ENCODE assay signal across 11 cellular contexts in the genomic region with DNA sequence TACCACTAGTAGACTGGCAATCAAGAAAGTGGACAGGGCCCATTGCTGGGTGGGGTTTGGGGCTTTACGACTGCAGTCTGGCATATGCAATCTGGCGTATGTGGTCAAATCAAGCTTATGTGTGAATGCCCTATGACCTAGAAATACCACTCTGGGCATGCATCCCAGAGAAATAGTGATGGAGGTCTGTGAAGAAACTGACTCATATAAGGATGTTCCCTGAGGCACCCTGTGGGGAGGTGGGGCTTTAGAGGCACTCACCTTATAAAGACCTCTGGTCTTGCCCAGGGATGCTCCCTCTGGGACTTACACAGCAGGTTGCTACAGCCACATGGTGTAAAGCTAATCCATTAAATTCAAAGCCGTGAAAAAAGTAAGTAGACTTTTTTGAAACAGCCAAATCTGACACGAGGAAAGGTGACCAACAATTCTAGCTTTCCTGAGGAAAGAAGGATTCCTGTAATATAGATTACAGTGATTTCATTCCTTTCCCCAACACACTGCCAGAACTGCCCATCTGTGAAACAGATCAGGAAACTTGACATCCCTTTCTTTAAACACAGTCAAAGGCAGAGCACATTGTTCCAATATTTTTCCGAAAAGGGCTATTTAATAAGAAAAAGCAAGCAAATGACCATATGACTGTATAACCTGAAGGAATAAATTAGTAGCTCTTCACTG. TPM values are rescaled to one million over a fixed set of nuclear protein-coding genes. Genes with fewer than 3 reads are reported as not detected.
DNase-seq lines count a peak whose midpoint lies in the region; ATAC-seq and TF ChIP-seq lines count a peak whose summit lies in the region.
"Had no signal": no experiment of that assay in that cellular context is flagged by ENCODE, and none has a peak within 500 bp of the region (broad histone marks: within the 10 kb centered on the region; RNA-seq: fewer than 3 reads in every experiment).

No MANE protein-coding gene starts in this region.

- H3K27me3 Mint-ChIP-seq in activated T-helper 1 cell treated with anti-CD3 and anti-CD28 coated beads, Interleukin-12 subunit alpha, Interleukin-12 subunit beta, Interleukin-2, Interleukin-4 antibody, amounts not matched to agents 30 ng/mL and 10 ng/mL and 1 ng/mL, durations not matched to agents 14 hours and 24 hours and 36 hours (ENCODE audit: insufficient read depth) = no peaks in the 10 kb centered on the region

- no peak overlapping the region for H3K4me3 Mint-ChIP-seq in activated T-helper 1 cell treated with anti-CD3 and anti-CD28 coated beads, Interleukin-12 subunit alpha, Interleukin-12 subunit beta, Interleukin-2, Interleukin-4 antibody, amounts not matched to agents 30 ng/mL and 10 ng/mL and 1 ng/mL, durations not matched to agents 14 hours and 24 hours and 36 hours

- no peaks in the 10 kb centered on the region for H3K9me3 Mint-ChIP-seq in activated T-helper 1 cell treated with anti-CD3 and anti-CD28 coated beads, Interleukin-12 subunit alpha, Interleukin-12 subunit beta, Interleukin-2, Interleukin-4 antibody, amounts not matched to agents 30 ng/mL and 10 ng/mL and 1 ng/mL, durations not matched to agents 14 hours and 24 hours and 36 hours

- H3K27ac ChIP-seq in body of pancreas = no peak overlapping the region

- no peaks in the 10 kb centered on the region for H3K27me3 ChIP-seq in body of pancreas

- H3K36me3 Mint-ChIP-seq in activated T-helper 1 cell treated with anti-CD3 and anti-CD28 coated beads, Interleukin-12 subunit alpha, Interleukin-12 subunit beta, Interleukin-2, Interleukin-4 antibody, amounts not matched to agents 30 ng/mL and 10 ng/mL and 1 ng/mL, durations not matched to agents 14 hours and 24 hours and 36 hours (ENCODE audit: low read depth) = peaks cover 17% of the 10 kb centered on the region

- 88 to 91% methylated on average over 5 of the region's 5 CpGs for WGBS in body of pancreas, 2 donors

- H3K27ac Mint-ChIP-seq in activated T-helper 1 cell treated with anti-CD3 and anti-CD28 coated beads, Interleukin-12 subunit alpha, Interleukin-12 subunit beta, Interleukin-2, Interleukin-4 antibody, amounts not matched to agents 30 ng/mL and 10 ng/mL and 1 ng/mL, durations not matched to agents 14 hours and 24 hours and 36 hours = no peak overlapping the region

- no peak overlapping the region for H3K4me3 ChIP-seq in body of pancreas

- no peaks in the 10 kb centered on the region for H3K9me3 ChIP-seq in body of pancreas
- H3K9me3 ChIP-seq: Caco-2 had no signal

- no peaks in the 10 kb centered on the region for H3K4me1 ChIP-seq in body of pancreas
- H3K4me1 ChIP-seq: Caco-2 had no signal

- TF ChIP-seq POLR2A in body of pancreas (IDR thresholded peaks at IDR 0.05) = no peak

- intact Hi-C loops in body of pancreas (cut with DNase I) = no loop called here
- intact Hi-C loops in activated T-helper 1 cell treated with anti-CD3 and anti-CD28 coated beads, Interleukin-12 subunit alpha, Interleukin-12 subunit beta, Interleukin-2, Interleukin-4 antibody, amounts not matched to agents 30 ng/mL and 10 ng/mL and 1 ng/mL, durations not matched to agents 14 hours and 24 hours and 36 hours (cut with micrococcal nuclease) = no loop called here

- no peaks in the 10 kb centered on the region for H3K36me3 ChIP-seq in body of pancreas (replicated peaks in 1 of 2; ENCODE audit: insufficient read depth in 1 of 2, low read depth in 2 of 2)

- TF ChIP-seq CTCF in omental fat pad (IDR thresholded peaks at IDR 0.05) = no peak
- TF ChIP-seq CTCF in body of pancreas (IDR thresholded peaks at IDR 0.05) = no peak

- H3K4me1 Mint-ChIP-seq in activated T-helper 1 cell treated with anti-CD3 and anti-CD28 coated beads, Interleukin-12 subunit alpha, Interleukin-12 subunit beta, Interleukin-2, Interleukin-4 antibody, amounts not matched to agents 30 ng/mL and 10 ng/mL and 1 ng/mL, durations not matched to agents 14 hours and 24 hours and 36 hours (ENCODE audit: low read depth) = peaks cover 29% of the 10 kb centered on the region

- ATAC-seq in omental fat pad (ENCODE audit: low FRiP score) = peak; percentile 51
- ATAC-seq in GM18511 (IDR thresholded peaks at IDR 0.05; ENCODE audit: unreplicated experiment) = no peak
- ATAC-seq in body of pancreas = no peak

- DNase-seq in Daoy (ENCODE audit: low read depth) (peak; percentile 94), NCI-H460 (ENCODE audit: extremely low read depth, low read depth) (peak; percentile 90), dermis blood vessel endothelial cell (peak; percentile 91), omental fat pad (ENCODE audit: low spot score) (no peak), HUDEP-2 (lab: John Stamatoyannopoulos, UW; ENCODE audit: unreplicated experiment in 76 of 76) (no peak), body of pancreas (no peak)
- DNase-seq in activated T-helper 1 cell treated with anti-CD3 and anti-CD28 coated beads, Interleukin-12 subunit alpha, Interleukin-12 subunit beta, Interleukin-2, Interleukin-4 antibody, amounts not matched to agents 30 ng/mL and 10 ng/mL and 1 ng/mL, durations not matched to agents 14 hours and 24 hours and 36 hours (ENCODE audit: low spot score) = no peak
- DNase-seq: activated T-cell treated with anti-CD3 and anti-CD28 coated beads, Interleukin-2, amount 50 U/mL, for 48 hours; Caco-2; stimulated activated CD4-positive, alpha-beta T cell treated with anti-CD3 and anti-CD28 coated beads, Interleukin-4, amount 100 ng/mL, for 24 hours had no signal

RNA-seq across cellular contexts. Expression of a gene that starts 13.6 kb away (rescaled TPM):
- not detected in 2 replicates for total RNA-seq in Daoy (2014; rRNA removed; shearing (Covaris generic))
- total RNA-seq in NCI-H460 (2014; rRNA removed; shearing (Covaris generic)) = not detected in 2 replicates
- not detected in 2 replicates for polyA plus RNA-seq in NCI-H460 (2014; cell fraction: nucleus; rRNA removed)
- 1.3 and 6.0 TPM in 2 replicates for total RNA-seq in dermis blood vessel endothelial cell
- total RNA-seq in omental fat pad = 100 to 1,000 TPM in 3 of 4 donors, 10 to 100 TPM in 1; 16.1 to 691 (median 335) TPM
- 10 to 100 TPM in 1 of 2 donors, 1 to 10 TPM in 1; 3.0 to 18.4 TPM for total RNA-seq in body of pancreas
- not detected in 2 replicates for total RNA-seq in activated T-helper 1 cell treated with anti-CD3 and anti-CD28 coated beads, Interleukin-12 subunit alpha, Interleukin-12 subunit beta, Interleukin-2, Interleukin-4 antibody, amounts not matched to agents 30 ng/mL and 10 ng/mL and 1 ng/mL, durations not matched to agents 14 hours and 24 hours and 36 hours

RNA-seq across cellular contexts. Expression of a gene that starts 46.2 kb away (rescaled TPM):
- not detected in 2 replicates for total RNA-seq in Daoy (2014; rRNA removed; shearing (Covaris generic))
- 35.7 and 42.6 TPM in 2 replicates for total RNA-seq in NCI-H460 (2014; rRNA removed; shearing (Covaris generic))
- polyA plus RNA-seq in NCI-H460 (2014; cell fraction: nucleus; rRNA removed) = 23.0 and 27.9 TPM in 2 replicates
- 82.5 and 93.8 TPM in 2 replicates for total RNA-seq in dermis blood vessel endothelial cell
- 10 to 100 TPM; 38.3 to 80.6 (median 62.7) TPM for total RNA-seq in omental fat pad
- total RNA-seq in body of pancreas = 10 to 100 TPM in 1 of 2 donors, 1 to 10 TPM in 1; 3.3 to 14.0 TPM
- 16.4 and 17.7 TPM in 2 replicates for total RNA-seq in activated T-helper 1 cell treated with anti-CD3 and anti-CD28 coated beads, Interleukin-12 subunit alpha, Interleukin-12 subunit beta, Interleukin-2, Interleukin-4 antibody, amounts not matched to agents 30 ng/mL and 10 ng/mL and 1 ng/mL, durations not matched to agents 14 hours and 24 hours and 36 hours
- total RNA-seq: Caco-2 had no signal

Comparison
In these comparisons a context has a peak if more than half of its experiments do, and no peak if none do; other contexts are left out.
1. DNase-seq: peak in Daoy (single experiment), NCI-H460 (single experiment) and dermis blood vessel endothelial cell (single experiment); none in omental fat pad (single experiment), HUDEP-2 (0 of 76), body of pancreas (0 of 4) and activated T-helper 1 cell treated with anti-CD3 and anti-CD28 coated beads, Interleukin-12 subunit alpha, Interleukin-12 subunit beta, Interleukin-2, Interleukin-4 antibody, amounts not matched to agents 30 ng/mL and 10 ng/mL and 1 ng/mL, durations not matched to agents 14 hours and 24 hours and 36 hours (single experiment).